8 cellular contexts compared by ENCODE assay signal in genomic region chr7:7565746-7566650, GRCh38. TPM values are rescaled to one million over a fixed set of nuclear protein-coding genes. Genes with fewer than 3 reads are reported as not detected.
A peak's percentile ranks its signal among the peaks of the same experiment; 100 is the strongest.
DNase-seq lines count a peak whose midpoint lies in the region; ATAC-seq and TF ChIP-seq lines count a peak whose summit lies in the region.

No MANE protein-coding gene starts in this region.

- H2BK120ac ChIP-seq in IMR-90 (ENCODE audit: low read depth, low read length): no peak overlapping the region

- H3K36me3 ChIP-seq in IMR-90 (ENCODE audit: control insufficient read depth, insufficient read depth, low read length): no peaks in the 10 kb centered on the region; the same call in 1 of the 2 replicates
- no peaks in the 10 kb centered on the region for H3K36me3 ChIP-seq in mucosa of rectum (ENCODE audit: control insufficient read depth in 2 of 2, insufficient read depth in 2 of 2, low read length in 2 of 2)

- H3K4me1 ChIP-seq in IMR-90 (ENCODE audit: control insufficient read depth, insufficient read depth, low read length): peaks cover 4% of the 10 kb centered on the region
- H3K4me1 ChIP-seq in mucosa of rectum (ENCODE audit: control insufficient read depth in 2 of 2, insufficient read depth in 2 of 2, low read length in 2 of 2): peaks cover 11 to 13% of the 10 kb centered on the region in 2 donors

- peaks cover 11% of the 10 kb centered on the region; the same call in 1 of the 2 replicates for H3K9me1 ChIP-seq in IMR-90 (ENCODE audit: insufficient read depth, low read length)

- H3K23ac ChIP-seq in IMR-90 (ENCODE audit: low read depth, low read length): no peak overlapping the region

- H3K4me1 Mint-ChIP-seq in activated CD4-positive, alpha-beta memory T cell treated with anti-CD3 and anti-CD28 coated beads for 36 hours (ENCODE audit: low read depth): peaks cover 29% of the 10 kb centered on the region

- peak; percentile 20 for ATAC-seq in GM21717 (IDR thresholded peaks at IDR 0.05; ENCODE audit: unreplicated experiment)
- ATAC-seq in IMR-90 (ENCODE audit: low read depth): no peak

- DNase-seq in GM10248 (ENCODE audit: extremely low spot score) (peak; percentile 11), IMR-90 (no peak), choroid plexus epithelial cell (ENCODE audit: low read depth) (no peak), epidermal melanocyte (ENCODE audit: insufficient read length, low spot score) (no peak), NCI-H1105 treated with DMSO at 0.1 percent for 48 hours (lab: John Stamatoyannopoulos, UW) (no peak)
- no peak for DNase-seq in activated CD4-positive, alpha-beta memory T cell treated with anti-CD3 and anti-CD28 coated beads for 36 hours

- H2AK5ac ChIP-seq in IMR-90 (ENCODE audit: low read depth, low read length): no peak overlapping the region

- H2BK20ac ChIP-seq in IMR-90 (ENCODE audit: low read depth, low read length): no peak overlapping the region

- TF ChIP-seq POLR2A in IMR-90 (IDR thresholded peaks at IDR 0.05; ENCODE audit: low read depth, low read length): no peak

- H3K4me3 Mint-ChIP-seq in activated CD4-positive, alpha-beta memory T cell treated with anti-CD3 and anti-CD28 coated beads for 36 hours: no peak overlapping the region

- H2BK15ac ChIP-seq in IMR-90 (ENCODE audit: low read depth, low read length): peak overlapping the region; percentile 37; the same call in 1 of the 3 replicates

- H3K4me2 ChIP-seq in IMR-90 (ENCODE audit: low read depth, low read length): peak overlapping the region; percentile 29; the same call in 1 of the 2 replicates

- no peak overlapping the region; the same call in 1 of the 2 replicates for H4K91ac ChIP-seq in IMR-90 (ENCODE audit: insufficient read depth, low read depth, low read length)

- BruUV-seq in IMR-90 (replicated peaks; lab: Mats Ljungman, UMichigan): no TSS peak

- no peaks in the 10 kb centered on the region for H3K9me3 Mint-ChIP-seq in activated CD4-positive, alpha-beta memory T cell treated with anti-CD3 and anti-CD28 coated beads for 36 hours

- peak overlapping the region; percentile 95; the same call in 1 of the 2 replicates for H3K4me3 ChIP-seq in IMR-90 (ENCODE audit: insufficient read depth, low read depth, low read length)
- H3K4me3 ChIP-seq in choroid plexus epithelial cell (ENCODE audit: low read depth, low read length): peak overlapping the region; percentile 74
- peak overlapping the region; percentile 81 to 93 for H3K4me3 ChIP-seq in mucosa of rectum (ENCODE audit: low read length in 2 of 2)

- CTCF ChIA-PET in GM10248 (lab: Yijun Ruan, JAX): interaction anchor here (0.9 to 1.7 kb wide), 3 partner anchors 14 to 142 kb away, joined by 3 to 8 read pairs (median 5); no protein-coding TSS in a partner anchor
- CTCF ChIA-PET in IMR-90 (lab: Yijun Ruan, JAX): interaction anchor here (0.6 kb wide), 1 partner anchor 32 kb away, joined by 5 read pairs; no protein-coding TSS in a partner anchor
- CTCF ChIA-PET in activated CD4-positive, alpha-beta memory T cell treated with anti-CD3 and anti-CD28 coated beads for 36 hours (lab: Charles Lee): interaction anchor here (0.6 kb wide), 1 partner anchor 89 kb away, joined by 4 read pairs; no protein-coding TSS in a partner anchor

- H4K8ac ChIP-seq in IMR-90 (ENCODE audit: low read depth in 2 of 2, low read length in 2 of 2): peak overlapping the region; percentile 85 to 96

- H2AFZ ChIP-seq in IMR-90 (replicated peaks; ENCODE audit: low read length, poor library complexity): peak overlapping the region; percentile 93

- H3K9me3 ChIP-seq in IMR-90 (ENCODE audit: control insufficient read depth, insufficient read depth, low read length) (no peaks in the 10 kb centered on the region), mucosa of rectum (ENCODE audit: control insufficient read depth in 2 of 2, low read length in 2 of 2) (no peaks in the 10 kb centered on the region)

- TF ChIP-seq CTCF in GM10248 (IDR thresholded peaks at IDR 0.05; ENCODE audit: control extremely low read depth, extremely low read depth, low read depth, missing control alignments) (no peak), IMR-90 (conservative IDR thresholded peaks at IDR 0.05; ENCODE audit: low read depth, low read length) (no peak), choroid plexus epithelial cell (conservative IDR thresholded peaks at IDR 0.05; ENCODE audit: low read depth, low read length) (no peak)

- H3K27me3 Mint-ChIP-seq in activated CD4-positive, alpha-beta memory T cell treated with anti-CD3 and anti-CD28 coated beads for 36 hours: no peaks in the 10 kb centered on the region

- TF ChIP-seq RAD21 in IMR-90 (IDR thresholded peaks at IDR 0.05; ENCODE audit: low read length): no peak

- H4K20me1 ChIP-seq in IMR-90 (ENCODE audit: insufficient read depth, low read length): no peaks in the 10 kb centered on the region

- 96% methylated on average over 14 of the region's 26 CpGs; no CpG with 5 or more reads in 1 of the 2 experiments for WGBS in IMR-90 (ENCODE audit: extremely low coverage in 2 of 2, insufficient read length in 1 of 2), 2 experiments

- peak overlapping the region; percentile 19 for H2AK9ac ChIP-seq in IMR-90 (replicated peaks; ENCODE audit: low read depth, low read length, poor library complexity)

- H3K27ac ChIP-seq in IMR-90 (ENCODE audit: insufficient read depth, low read length): no peak overlapping the region
- peak overlapping the region; percentile 89 to 92 for H3K27ac ChIP-seq in mucosa of rectum (ENCODE audit: low read depth in 2 of 2, low read length in 2 of 2)

- in situ Hi-C loops in IMR-90 (cut with MboI; ENCODE audit: low sequenced_read_pairs): no loop called here

- peaks cover 17 to 33% of the 10 kb centered on the region in 2 experiments for H3K79me1 ChIP-seq in IMR-90 (ENCODE audit: low read depth in 1 of 2, low read length in 2 of 2)

- no peak overlapping the region for H3K14ac ChIP-seq in IMR-90 (replicated peaks; ENCODE audit: low read depth, low read length)

- no peaks in the 10 kb centered on the region for H3K27me3 ChIP-seq in IMR-90 (ENCODE audit: control insufficient read depth, insufficient read depth, low read length)
- H3K27me3 ChIP-seq in mucosa of rectum (ENCODE audit: control insufficient read depth in 2 of 2, insufficient read depth in 2 of 2, low read length in 2 of 2): no peaks in the 10 kb centered on the region

- H3K56ac ChIP-seq in IMR-90 (ENCODE audit: extremely low read depth, insufficient read depth, low read length): no peak overlapping the region

- no peak overlapping the region; the same call in 1 of the 2 replicates for H3K4ac ChIP-seq in IMR-90 (ENCODE audit: low read depth, low read length)

- no peak overlapping the region for H3K18ac ChIP-seq in IMR-90 (ENCODE audit: low read depth, low read length)

- POLR2A ChIA-PET in GM10248 (lab: Yijun Ruan, JAX) (interaction anchor here (0.6 kb wide), 1 partner anchor 48 kb away, joined by 3 read pairs; no protein-coding TSS in a partner anchor), IMR-90 (lab: Charles Lee; ENCODE audit: unreplicated experiment) (interaction anchor here (0.6 kb wide), 1 partner anchor 191 kb away, joined by 4 read pairs; no protein-coding TSS in a partner anchor)
- POLR2A ChIA-PET in activated CD4-positive, alpha-beta memory T cell treated with anti-CD3 and anti-CD28 coated beads for 36 hours (lab: Charles Lee): interaction anchor here (0.6 to 1.6 kb wide), 2 partner anchors 73 to 110 kb away, joined by 3 read pairs; no protein-coding TSS in a partner anchor

- H3K36me3 Mint-ChIP-seq in activated CD4-positive, alpha-beta memory T cell treated with anti-CD3 and anti-CD28 coated beads for 36 hours: peaks cover 13% of the 10 kb centered on the region

- peak overlapping the region; percentile 3; the same call in 1 of the 2 replicates for H3K9ac ChIP-seq in IMR-90 (ENCODE audit: low read depth, low read length)
- H3K9ac ChIP-seq in mucosa of rectum (ENCODE audit: low read depth in 1 of 2, low read length in 2 of 2): peak overlapping the region; percentile 92

- no peak overlapping the region for H2BK5ac ChIP-seq in IMR-90 (ENCODE audit: low read depth, low read length, poor library complexity, severe bottlenecking)

- intact Hi-C loops in IMR-90 (cut with micrococcal nuclease): no loop called here
- intact Hi-C loops in activated CD4-positive, alpha-beta memory T cell treated with anti-CD3 and anti-CD28 coated beads for 36 hours (cut with micrococcal nuclease): loop anchor here (1.0 to 2.0 kb wide), 2 partner anchors 384 to 405 kb away; partner anchors contain the start of gene C1GALT1

- H4K5ac ChIP-seq in IMR-90 (ENCODE audit: low read depth, low read length): peak overlapping the region; percentile 83

- dilution Hi-C loops in IMR-90 (cut with HindIII; ENCODE audit: low sequenced_read_pairs, unreplicated experiment): no loop called here

- H3K27ac Mint-ChIP-seq in activated CD4-positive, alpha-beta memory T cell treated with anti-CD3 and anti-CD28 coated beads for 36 hours: no peak overlapping the region

TF ChIP-seq in IMR-90, 13 proteins besides CTCF, POLR2A, EP300 and RAD21 (continues in another document):
- TF ChIP-seq FOS (IDR thresholded peaks at IDR 0.05; ENCODE audit: low read depth, low read length) (no peak), CHD1 (IDR thresholded peaks at IDR 0.05; ENCODE audit: low read depth, low read length) (no peak), MAZ (IDR thresholded peaks at IDR 0.05; ENCODE audit: borderline replicate concordance, low read depth, low read length) (no peak), BHLHE40 (IDR thresholded peaks at IDR 0.05; ENCODE audit: low read depth, low read length) (no peak), MXI1 (IDR thresholded peaks at IDR 0.05; ENCODE audit: borderline replicate concordance, low read depth, low read length) (no peak), CEBPB (IDR thresholded peaks at IDR 0.05; ENCODE audit: low read depth, low read length) (no peak), USF2 (IDR thresholded peaks at IDR 0.05; ENCODE audit: low read depth, low read length) (no peak)

RNA-seq across cellular contexts. Expression of gene MIOS, which starts 0.7 kb away (rescaled TPM):
- 32.4 and 40.3 TPM in 2 replicates for total RNA-seq in IMR-90 (2012; rRNA removed)
- 8.9 and 10.6 TPM in 2 replicates for polyA plus RNA-seq in IMR-90 (2012; rRNA removed)
- polyA plus RNA-seq in IMR-90 (2012; cell fraction: cytosol; rRNA removed): 2.9 and 5.2 TPM in 2 replicates
- 3.5 and 13.1 TPM in 2 replicates for polyA plus RNA-seq in IMR-90 (2012; cell fraction: nucleus; rRNA removed; ENCODE audit: low replicate concordance)
- 10 to 100 TPM; 37.2 to 37.7 TPM for total RNA-seq in activated CD4-positive, alpha-beta memory T cell treated with anti-CD3 and anti-CD28 coated beads for 36 hours

RNA-seq across cellular contexts. Expression of gene COL28A1, which starts 30.3 kb away (rescaled TPM):
- total RNA-seq in IMR-90 (2012; rRNA removed): under 0.01 TPM in 2 replicates
- 0.05 and 0.16 TPM in 2 replicates for polyA plus RNA-seq in IMR-90 (2012; rRNA removed)
- not detected in 2 replicates for polyA plus RNA-seq in IMR-90 (2012; cell fraction: cytosol; rRNA removed)
- polyA plus RNA-seq in IMR-90 (2012; cell fraction: nucleus; rRNA removed; ENCODE audit: low replicate concordance): 0.17 and 0.24 TPM in 2 replicates
- total RNA-seq in activated CD4-positive, alpha-beta memory T cell treated with anti-CD3 and anti-CD28 coated beads for 36 hours: under 1 TPM in 1 of 2 experiments, not detected in 1; 0.19 TPM
